Comparison of ENCODE assay signal across 1 cellular context in genomic region chr9:35518212-35518917, GRCh38.
TF ChIP-seq lines count a peak whose summit lies in the region.

No MANE protein-coding gene starts in this region.

TF ChIP-seq in SK-N-SH, 30 proteins besides CTCF, POLR2A, EP300 and RAD21 (continued from another document):
- TF ChIP-seq ZBTB33 (IDR thresholded peaks at IDR 0.05; ENCODE audit: borderline replicate concordance, low read depth) (no peak; the same call in 1 of the 2 replicates), REST (IDR thresholded peaks at IDR 0.05; ENCODE audit: low read depth, low read length) (peak; percentile 21; the same call in 1 of the 2 replicates), GABPA (IDR thresholded peaks at IDR 0.05; ENCODE audit: low read depth) (no peak), MAX (IDR thresholded peaks at IDR 0.05; ENCODE audit: low read depth) (peak; percentile 57)
